8 cellular contexts compared by ENCODE assay signal in the genomic region with DNA sequence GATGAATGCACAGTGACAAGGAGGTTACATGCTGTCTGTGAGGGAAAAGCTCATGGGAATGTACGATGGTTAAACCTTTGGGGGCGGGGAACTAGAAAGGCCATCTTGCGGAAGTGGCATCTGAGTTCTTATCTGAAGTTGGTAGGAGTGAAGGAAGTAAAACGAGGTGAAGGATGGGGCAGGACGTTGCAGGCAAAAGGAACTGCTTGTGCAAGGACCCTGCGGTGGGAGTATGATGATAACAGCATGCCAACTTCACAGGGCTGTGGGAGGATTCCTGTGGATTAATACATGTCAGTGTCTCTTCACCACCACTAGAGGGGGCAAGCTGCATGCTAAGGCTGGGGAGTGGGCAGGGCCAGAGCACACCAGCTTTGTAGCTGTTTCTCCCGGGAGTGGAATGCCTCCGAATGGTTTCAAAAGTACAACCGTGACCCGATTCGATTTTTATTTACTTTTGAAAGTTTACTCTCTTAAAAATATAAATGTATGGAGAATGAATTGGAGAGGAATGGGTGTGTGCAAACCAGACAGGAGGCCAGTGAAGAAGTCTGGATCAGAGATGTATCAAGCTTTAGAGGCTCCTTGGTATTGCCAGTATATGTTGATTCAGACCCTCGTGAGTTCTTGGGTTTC.
DNase-seq lines count a peak whose midpoint lies in the region; ATAC-seq lines count a peak whose summit lies in the region.

No MANE protein-coding gene starts in this region.

- no peak overlapping the region for H2BK15ac ChIP-seq in mesendoderm (replicated peaks; ENCODE audit: low read depth)

- no peak overlapping the region for H4K5ac ChIP-seq in mesendoderm (ENCODE audit: low read length)

- H2AK5ac ChIP-seq in mesendoderm (ENCODE audit: low read length): no peak overlapping the region

- H3K27ac Mint-ChIP-seq in CD4-positive, CD25-positive, alpha-beta regulatory T cell: peak overlapping the region; percentile 92 to 96 (median 93)

- H3K9me3 ChIP-seq in CD4-positive, CD25-positive, alpha-beta regulatory T cell (ENCODE audit: control insufficient read depth in 2 of 2, low read length in 2 of 2): no peaks in the 10 kb centered on the region

- H3K56ac ChIP-seq in mesendoderm (ENCODE audit: low read length): no peak overlapping the region

- peak overlapping the region; percentile 0 for H3K4me3 ChIP-seq in CD4-positive, CD25-positive, alpha-beta regulatory T cell (ENCODE audit: low read depth, low read length)
- no peak overlapping the region for H3K4me3 ChIP-seq in mesendoderm (ENCODE audit: low read length)

- H3K79me2 ChIP-seq in mesendoderm (ENCODE audit: control insufficient read depth, insufficient read depth, low read length): no peaks in the 10 kb centered on the region

- H3K4me1 ChIP-seq in CD4-positive, CD25-positive, alpha-beta regulatory T cell (ENCODE audit: control insufficient read depth, insufficient read depth, low read length, poor library complexity, severe bottlenecking): peaks cover 22% of the 10 kb centered on the region
- H3K4me1 ChIP-seq in mesendoderm (ENCODE audit: control insufficient read depth, low read depth, low read length): no peaks in the 10 kb centered on the region

- H3K27me3 ChIP-seq in CD4-positive, CD25-positive, alpha-beta regulatory T cell (ENCODE audit: control insufficient read depth, insufficient read depth, low read length): no peaks in the 10 kb centered on the region
- H3K27me3 ChIP-seq in mesendoderm (ENCODE audit: insufficient read depth, low read length, poor library complexity): no peaks in the 10 kb centered on the region

- H3K9me3 Mint-ChIP-seq in CD4-positive, CD25-positive, alpha-beta regulatory T cell: no peaks in the 10 kb centered on the region

- H3K36me3 ChIP-seq in CD4-positive, CD25-positive, alpha-beta regulatory T cell (ENCODE audit: control insufficient read depth, insufficient read depth, low read length): peaks cover 82% of the 10 kb centered on the region
- no peaks in the 10 kb centered on the region for H3K36me3 ChIP-seq in mesendoderm (ENCODE audit: control insufficient read depth, insufficient read depth, low read length)

- no peaks in the 10 kb centered on the region for H3K79me1 ChIP-seq in mesendoderm (ENCODE audit: low read length)

- no CpG with 5 or more reads among the region's 12 CpGs for WGBS in mesendoderm (ENCODE audit: extremely low coverage, insufficient coverage, low lambda C conversion rate)

- no peak overlapping the region for H3K4me2 ChIP-seq in mesendoderm (ENCODE audit: low read length)

- H3K27ac ChIP-seq in CD4-positive, CD25-positive, alpha-beta regulatory T cell (ENCODE audit: insufficient read depth, low read length, poor library complexity, severe bottlenecking): peak overlapping the region; percentile 76
- H3K27ac ChIP-seq in mesendoderm (ENCODE audit: low read depth, low read length): no peak overlapping the region

- no peak overlapping the region for H3K9ac ChIP-seq in mesendoderm (ENCODE audit: low read length)

- peak overlapping the region in 3 of 4 donors; percentile 51 to 73 (median 54) for H3K4me3 Mint-ChIP-seq in CD4-positive, CD25-positive, alpha-beta regulatory T cell

- H3K4me1 Mint-ChIP-seq in CD4-positive, CD25-positive, alpha-beta regulatory T cell: peaks cover 15 to 47% (median 29%) of the 10 kb centered on the region in 4 donors

- H3K18ac ChIP-seq in mesendoderm (ENCODE audit: low read length): no peak overlapping the region

- no peak overlapping the region for H2BK5ac ChIP-seq in mesendoderm (ENCODE audit: low read length)

- peaks cover 72% of the 10 kb centered on the region for H3K36me3 Mint-ChIP-seq in CD4-positive, CD25-positive, alpha-beta regulatory T cell

- no peak overlapping the region for H3K23ac ChIP-seq in mesendoderm (ENCODE audit: low read length)

- ATAC-seq in CD4-positive, CD25-positive, alpha-beta regulatory T cell (ENCODE audit: low read depth in 2 of 2): peak; percentile 86 to 89
- ATAC-seq in HG03342 (IDR thresholded peaks at IDR 0.05; ENCODE audit: unreplicated experiment): peak; percentile 98

- no peaks in the 10 kb centered on the region for H3K27me3 Mint-ChIP-seq in CD4-positive, CD25-positive, alpha-beta regulatory T cell

- H4K8ac ChIP-seq in mesendoderm (ENCODE audit: low read depth, low read length): no peak overlapping the region

- H3K4ac ChIP-seq in mesendoderm (ENCODE audit: low read depth, low read length): no peak overlapping the region

- peak; percentile 42 to 76 (median 65) for DNase-seq in CD4-positive, CD25-positive, alpha-beta regulatory T cell
- peak; percentile 70 for DNase-seq in GM19238 (ENCODE audit: insufficient read length, low spot score)
- peak; percentile 66 to 79 for DNase-seq in NCI-H446 (lab: John Stamatoyannopoulos, UW)
- peak; percentile 59 to 64 for DNase-seq in activated CD4-positive, alpha-beta T cell treated with anti-CD3 and anti-CD28 coated beads for 4 hours
- DNase-seq in effector CD4-positive, alpha-beta T cell: peak; percentile 43
- peak; percentile 89 for DNase-seq in mesendoderm
- DNase-seq in stimulated activated CD8-positive, alpha-beta memory T cell treated with anti-CD3 and anti-CD28 coated beads, Interleukin-4, amount 100 ng/mL, for 24 hours (ENCODE audit: low read depth): peak; percentile 29

- H2BK120ac ChIP-seq in mesendoderm (ENCODE audit: low read depth, low read length): no peak overlapping the region

Comparison
In these comparisons a context has a peak if more than half of its experiments do, and no peak if none do; other contexts are left out.
1. DNase-seq: peak in every context shown above with its lines; median percentile 89 in mesendoderm; 72 in NCI-H446; 70 in GM19238; 65 in CD4-positive, CD25-positive, alpha-beta regulatory T cell; 62 in activated CD4-positive, alpha-beta T cell treated with anti-CD3 and anti-CD28 coated beads for 4 hours; 43 in effector CD4-positive, alpha-beta T cell; 29 in stimulated activated CD8-positive, alpha-beta memory T cell treated with anti-CD3 and anti-CD28 coated beads, Interleukin-4, amount 100 ng/mL, for 24 hours.